8 cellular contexts compared by ENCODE assay signal in the genomic region with DNA sequence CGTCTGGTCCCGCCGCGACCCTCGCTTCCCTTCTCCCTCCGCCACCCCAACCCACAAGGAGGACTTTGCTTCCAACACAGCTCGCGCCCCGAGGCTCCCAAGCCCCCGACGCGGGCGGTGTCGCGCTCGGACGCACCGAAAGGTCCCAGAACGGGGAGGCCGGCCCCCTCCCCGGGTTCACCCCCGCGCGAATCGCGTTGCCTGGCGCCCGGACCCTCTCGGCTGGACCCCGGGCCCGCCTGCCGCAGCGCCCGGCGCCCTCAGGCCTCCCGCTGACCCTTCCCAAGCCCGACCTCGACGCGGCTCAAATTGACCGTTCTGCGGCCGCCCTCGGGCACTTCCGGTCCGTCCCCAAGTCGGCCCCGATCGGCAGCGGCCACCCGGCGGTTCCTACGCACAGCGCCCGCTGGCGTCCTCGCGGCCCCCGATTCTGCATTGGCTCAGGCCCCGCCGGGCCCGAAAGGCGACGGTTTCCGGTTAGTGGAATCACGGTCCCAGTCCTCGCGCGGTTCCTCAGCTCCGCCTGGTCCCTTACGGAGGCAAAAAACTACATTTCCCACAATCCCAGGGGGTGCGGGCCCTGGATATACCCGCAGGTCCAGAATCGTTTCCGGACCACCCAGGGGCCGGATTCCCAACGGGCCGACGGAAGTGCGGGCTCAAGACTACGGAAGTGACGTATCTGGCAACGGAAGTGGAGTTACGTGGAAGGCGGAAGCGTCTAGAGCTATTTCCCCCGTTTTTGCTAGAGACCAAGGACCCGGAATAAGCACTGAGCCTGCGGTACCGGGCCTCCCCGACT. TPM values are rescaled to one million over a fixed set of nuclear protein-coding genes. Genes with fewer than 3 reads are reported as not detected.
DNase-seq lines count a peak whose midpoint lies in the region; ATAC-seq lines count a peak whose summit lies in the region.

A gene (minus strand): TSS at position 347 of the 802 bp plus-strand sequence. CDS start 451 bp downstream, outside the sequence.

- H3K4me3 Mint-ChIP-seq in dendritic cell treated with granulocyte-macrophage colony-stimulating factor and Interleukin-4, amounts not matched to agents 40 ng/mL and 50 ng/mL, for 4 days, result peak within 1 kb of the TSS; percentile 82

- DNase-seq in CD1c-positive myeloid dendritic cell (ENCODE audit: extremely low spot score) (peak; percentile 100), NCI-H748 treated with DMSO at 0.1 percent for 48 hours (lab: John Stamatoyannopoulos, UW) (peak; percentile 98), left lobe of liver (ENCODE audit: low spot score) (peak; percentile 99)
- peak; percentile 89 to 99 for DNase-seq in activated CD4-positive, alpha-beta T cell treated with anti-CD3 and anti-CD28 coated beads, Interleukin-2, amount 50 U/mL, for 24 hours (ENCODE audit: low read depth in 1 of 2, low spot score in 1 of 2)
- peak; percentile 91 for DNase-seq in stimulated activated CD4-positive, alpha-beta T cell treated with anti-CD3 and anti-CD28 coated beads, Interleukin-2, amount 100 ng/mL, for 4 hours (ENCODE audit: low read depth)

- intact Hi-C loops in dendritic cell treated with granulocyte-macrophage colony-stimulating factor and Interleukin-4, amounts not matched to agents 40 ng/mL and 50 ng/mL, for 4 days (cut with micrococcal nuclease), result loop anchor here (1.0 kb wide), 1 partner anchor 24 kb away; a partner anchor contains a TSS

- H3K27me3 Mint-ChIP-seq in dendritic cell treated with granulocyte-macrophage colony-stimulating factor and Interleukin-4, amounts not matched to agents 40 ng/mL and 50 ng/mL, for 4 days, result no peaks in the 10 kb centered on the region

- H3K36me3 Mint-ChIP-seq in dendritic cell treated with granulocyte-macrophage colony-stimulating factor and Interleukin-4, amounts not matched to agents 40 ng/mL and 50 ng/mL, for 4 days (ENCODE audit: low read depth), result peaks cover 27% of the 10 kb centered on the region

- no peaks in the 10 kb centered on the region for H3K9me3 Mint-ChIP-seq in dendritic cell treated with granulocyte-macrophage colony-stimulating factor and Interleukin-4, amounts not matched to agents 40 ng/mL and 50 ng/mL, for 4 days

- peak within 1 kb of the TSS; percentile 93 for H3K27ac Mint-ChIP-seq in dendritic cell treated with granulocyte-macrophage colony-stimulating factor and Interleukin-4, amounts not matched to agents 40 ng/mL and 50 ng/mL, for 4 days

- peaks cover 28% of the 10 kb centered on the region for H3K4me1 Mint-ChIP-seq in dendritic cell treated with granulocyte-macrophage colony-stimulating factor and Interleukin-4, amounts not matched to agents 40 ng/mL and 50 ng/mL, for 4 days (ENCODE audit: low read depth)

- ATAC-seq in GM19372 (IDR thresholded peaks at IDR 0.05; ENCODE audit: low read depth, unreplicated experiment), result peak; percentile 88
- ATAC-seq in HG03558 (IDR thresholded peaks at IDR 0.05; ENCODE audit: extremely low read depth, unreplicated experiment), result peak; percentile 82
- ATAC-seq in left lobe of liver, result peak; percentile 91

RNA-seq across cellular contexts. Expression of the gene that starts here (rescaled TPM):
- total RNA-seq in left lobe of liver, result 130 TPM

Comparison
In these comparisons a context has a peak if more than half of its experiments do, and no peak if none do; other contexts are left out.
1. Peak in every context shown above with its lines: DNase-seq and ATAC-seq.